23 cellular contexts compared by ENCODE assay signal in genomic region chr3:124519844-124520243, GRCh38.
"Had no signal": no experiment of that assay in that cellular context is flagged by ENCODE, and none has a peak within 500 bp of the region (broad histone marks: within the 10 kb centered on the region; RNA-seq: fewer than 3 reads in every experiment).

No MANE protein-coding gene starts in this region.

- H3K4me3 ChIP-seq: dorsolateral prefrontal cortex, gastrocnemius medialis, heart right ventricle, psoas muscle, testis, tibial nerve, upper lobe of right lung, vagina had no signal

- H3K27ac ChIP-seq: gastrocnemius medialis, heart right ventricle, neutrophil, psoas muscle, testis, tibial nerve, upper lobe of right lung, vagina had no signal

- DNase-seq: dorsolateral prefrontal cortex; effector memory CD4-positive, alpha-beta T cell; gastrocnemius medialis; heart right ventricle; kidney glomerular epithelial cell; mesendoderm; naive thymus-derived CD4-positive, alpha-beta T cell; nephron progenitor cell; psoas muscle; retina; stimulated activated CD4-positive, alpha-beta T cell treated with anti-CD3 and anti-CD28 coated beads, Interleukin-2, amount 100 ng/mL, for 24 hours; stimulated activated CD4-positive, alpha-beta T cell treated with anti-CD3 and anti-CD28 coated beads, Interleukin-4, amount 100 ng/mL, for 4 hours; stimulated activated naive B cell treated with anti-CD40 and anti-IgM and Interleukin-4, amounts not matched to agents 10 μg/mL and 1 μg/mL and 100 μg/mL, for 72 hours; stimulated activated naive CD8-positive, alpha-beta T cell treated with anti-CD3 and anti-CD28 coated beads, Interleukin-15, amount 100 ng/mL, for 72 hours; testis; upper lobe of right lung had no signal

- H3K4me1 ChIP-seq: gastrocnemius medialis, heart right ventricle, psoas muscle, testis, tibial nerve, upper lobe of right lung, vagina had no signal

- ATAC-seq: esophagus mucosa; gastrocnemius medialis; heart right ventricle; naive thymus-derived CD4-positive, alpha-beta T cell; psoas muscle; sciatic nerve; stimulated activated naive B cell treated with anti-CD40 and anti-IgM and Interleukin-4, amounts not matched to agents 10 μg/mL and 1 μg/mL and 100 μg/mL, for 72 hours; stimulated activated naive CD8-positive, alpha-beta T cell treated with anti-CD3 and anti-CD28 coated beads, Interleukin-15, amount 100 ng/mL, for 72 hours; upper lobe of right lung had no signal

- H3K36me3 ChIP-seq: gastrocnemius medialis, neutrophil, tibial nerve, upper lobe of right lung, vagina had no signal

- H3K27me3 ChIP-seq: dorsolateral prefrontal cortex, gastrocnemius medialis, heart right ventricle, testis, tibial nerve, upper lobe of right lung, vagina had no signal

- H3K9me3 ChIP-seq: gastrocnemius medialis, neutrophil, psoas muscle, testis, tibial nerve, upper lobe of right lung, vagina had no signal

- FAIRE-seq: endometrium, islet of Langerhans had no signal
